ENCODE assay signal across 22 cellular contexts in the genomic region with DNA sequence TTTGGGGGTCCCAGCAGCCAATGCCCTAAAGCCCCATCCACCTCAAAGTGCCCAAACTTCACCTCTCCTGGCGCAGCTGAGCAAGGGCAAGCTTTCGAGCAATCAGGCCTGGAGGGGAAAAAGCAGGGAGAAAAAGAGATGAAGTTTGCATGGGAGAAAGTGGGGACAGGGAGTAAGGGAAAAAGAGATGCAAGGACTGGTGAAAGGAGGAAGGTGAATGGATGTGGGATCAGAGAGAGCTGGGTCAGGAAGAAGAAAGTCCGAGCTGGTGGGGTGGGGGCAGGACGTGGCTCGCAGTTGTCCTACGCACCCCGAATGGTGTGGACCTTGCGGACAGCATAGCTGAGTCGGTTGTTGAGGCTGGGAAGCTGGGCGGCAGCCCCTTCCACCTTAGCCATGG. TPM values are rescaled to one million over a fixed set of nuclear protein-coding genes. Genes with fewer than 3 reads are reported as not detected.
DNase-seq lines count a peak whose midpoint lies in the region; ATAC-seq, FAIRE-seq and TF ChIP-seq lines count a peak whose summit lies in the region.
"Had no signal": no experiment of that assay in that cellular context is flagged by ENCODE, and none has a peak within 500 bp of the region (broad histone marks: within the 10 kb centered on the region; RNA-seq: fewer than 3 reads in every experiment).

No MANE protein-coding gene starts in this region.

- intact Hi-C loops in dorsolateral prefrontal cortex (cut with DNase I), result no loop called here

- no peak for ATAC-seq in activated T-cell treated with anti-CD3 and anti-CD28 coated beads, Interleukin-2, amount 50 U/mL, for 72 hours (replicated peaks in 1 of 2)
- ATAC-seq: A549, HCT116, HepG2 had no signal

- peaks cover 0 to 5% of the 10 kb centered on the region in 2 donors for H3K4me1 ChIP-seq in small intestine (ENCODE audit: control insufficient read depth in 2 of 2, insufficient read depth in 1 of 2, low read depth in 1 of 2, low read length in 1 of 2)
- H3K4me1 ChIP-seq: A549 had no signal

- H3K4me3 ChIP-seq in WERI-Rb-1 (ENCODE audit: low read depth, low read length) (no peak overlapping the region), small intestine (ENCODE audit: low read depth in 1 of 2, low read length in 2 of 2) (no peak overlapping the region), dorsolateral prefrontal cortex (no peak overlapping the region)
- H3K4me3 ChIP-seq: A549 had no signal

- H3K27ac ChIP-seq in C4-2B, result peak overlapping the region; percentile 31; the same call in 1 of the 2 replicates
- H3K27ac ChIP-seq in WERI-Rb-1, result peak overlapping the region; percentile 83
- peak overlapping the region; percentile 86 to 95 for H3K27ac ChIP-seq in small intestine (ENCODE audit: low read depth in 1 of 2, low read length in 1 of 2)
- no peak overlapping the region for H3K27ac ChIP-seq in dorsolateral prefrontal cortex
- H3K27ac ChIP-seq: 22Rv1, A549 had no signal

- 49 to 76% (median 68%) methylated on average over 10 of the region's 10 CpGs for WGBS in small intestine, 3 donors

- peaks cover 10% of the 10 kb centered on the region for H3K9me3 Mint-ChIP-seq in glutamatergic neuron (ENCODE audit: unreplicated experiment)
- H3K9me3 Mint-ChIP-seq in activated T-cell treated with anti-CD3 and anti-CD28 coated beads, Interleukin-2, amount 50 U/mL, for 72 hours, result no peaks in the 10 kb centered on the region
- H3K9me3 Mint-ChIP-seq: CD14-positive monocyte; CD4-positive, alpha-beta memory T cell had no signal

- H3K27me3 Mint-ChIP-seq in glutamatergic neuron (ENCODE audit: unreplicated experiment), result peaks cover 7% of the 10 kb centered on the region
- H3K27me3 Mint-ChIP-seq in activated T-cell treated with anti-CD3 and anti-CD28 coated beads, Interleukin-2, amount 50 U/mL, for 72 hours (ENCODE audit: low read depth), result no peaks in the 10 kb centered on the region
- H3K27me3 Mint-ChIP-seq: CD4-positive, alpha-beta memory T cell had no signal

- H3K4me3 Mint-ChIP-seq in glutamatergic neuron (ENCODE audit: unreplicated experiment), result no peak overlapping the region
- H3K4me3 Mint-ChIP-seq in activated T-cell treated with anti-CD3 and anti-CD28 coated beads, Interleukin-2, amount 50 U/mL, for 72 hours, result no peak overlapping the region
- H3K4me3 Mint-ChIP-seq: CD14-positive monocyte; CD4-positive, alpha-beta memory T cell had no signal

- no peaks in the 10 kb centered on the region for H3K36me3 Mint-ChIP-seq in glutamatergic neuron (ENCODE audit: unreplicated experiment)
- H3K36me3 Mint-ChIP-seq in activated T-cell treated with anti-CD3 and anti-CD28 coated beads, Interleukin-2, amount 50 U/mL, for 72 hours (ENCODE audit: insufficient read depth in 2 of 2), result peaks cover 2 to 3% of the 10 kb centered on the region in 2 donors

- no peak for TF ChIP-seq CTCF in C4-2B (conservative IDR thresholded peaks at IDR 0.05)
- no peak for TF ChIP-seq CTCF in WERI-Rb-1 (IDR thresholded peaks at IDR 0.05; ENCODE audit: low read depth, low read length)
- TF ChIP-seq CTCF in glutamatergic neuron (IDR thresholded peaks at IDR 0.05; ENCODE audit: partially characterized antibody, unreplicated experiment), result no peak
- TF ChIP-seq CTCF in dorsolateral prefrontal cortex (IDR thresholded peaks at IDR 0.05 in 54 of 56, conservative IDR thresholded peaks at IDR 0.05 in 2 of 56; ENCODE audit: low read depth in 1 of 56, partially characterized antibody in 56 of 56), result no peak

- peak overlapping the region; percentile 1 for H3K27ac Mint-ChIP-seq in glutamatergic neuron (ENCODE audit: unreplicated experiment)
- no peak overlapping the region for H3K27ac Mint-ChIP-seq in activated T-cell treated with anti-CD3 and anti-CD28 coated beads, Interleukin-2, amount 50 U/mL, for 72 hours

- DNase-seq in WERI-Rb-1 (no peak), glutamatergic neuron (no peak), small intestine (no peak), MV-4-11 (lab: John Stamatoyannopoulos, UW) (no peak), GDM1 (lab: John Stamatoyannopoulos, UW) (no peak), dorsolateral prefrontal cortex (no peak)
- DNase-seq in activated T-cell treated with anti-CD3 and anti-CD28 coated beads, Interleukin-2, amount 50 U/mL, for 72 hours, result no peak
- DNase-seq: AML-193; CD4-positive, alpha-beta memory T cell; DMS153; DMS79; GF-D8; GOT3; H7 had no signal

- H3K36me3 ChIP-seq in WERI-Rb-1 (peaks cover 75% of the 10 kb centered on the region), small intestine (ENCODE audit: control insufficient read depth in 2 of 2, insufficient read depth in 2 of 2, low read length in 2 of 2) (no peaks in the 10 kb centered on the region)

- FAIRE-seq in small intestine (lab: Jason Lieb, UNC), result no peak
- FAIRE-seq: A549, HepG2 had no signal

- peaks cover 26% of the 10 kb centered on the region for H3K4me1 Mint-ChIP-seq in glutamatergic neuron (ENCODE audit: low read depth, unreplicated experiment)
- H3K4me1 Mint-ChIP-seq in activated T-cell treated with anti-CD3 and anti-CD28 coated beads, Interleukin-2, amount 50 U/mL, for 72 hours (ENCODE audit: low read depth), result no peaks in the 10 kb centered on the region
- H3K4me1 Mint-ChIP-seq: CD14-positive monocyte; CD4-positive, alpha-beta memory T cell had no signal

- H3K27me3 ChIP-seq in WERI-Rb-1 (ENCODE audit: insufficient read depth, low read depth, severe bottlenecking) (no peaks in the 10 kb centered on the region), small intestine (ENCODE audit: control insufficient read depth in 2 of 2, insufficient read depth in 2 of 2, low read length in 2 of 2) (no peaks in the 10 kb centered on the region), dorsolateral prefrontal cortex (no peaks in the 10 kb centered on the region)

- no peaks in the 10 kb centered on the region for H3K9me3 ChIP-seq in WERI-Rb-1 (ENCODE audit: severe bottlenecking)
- no peaks in the 10 kb centered on the region for H3K9me3 ChIP-seq in small intestine (ENCODE audit: control insufficient read depth, low read depth)
- H3K9me3 ChIP-seq: A549 had no signal

RNA-seq across cellular contexts. Expression of gene PSORS1C2, which starts 6.5 kb away (rescaled TPM):
- total RNA-seq in glutamatergic neuron (ENCODE audit: unreplicated experiment) (0.49 TPM), dorsolateral prefrontal cortex (not detected)
- polyA plus RNA-seq in small intestine, result not detected
- not detected for total RNA-seq in activated T-cell treated with anti-CD3 and anti-CD28 coated beads, Interleukin-2, amount 50 U/mL, for 72 hours
- total RNA-seq: CD4-positive, alpha-beta memory T cell; Daoy; HepG2 had no signal
- polyA plus RNA-seq: BJ; CD14-positive monocyte; CD4-positive, alpha-beta memory T cell; HepG2 had no signal

RNA-seq across cellular contexts. Expression of gene CCHCR1, which starts 12.2 kb away (rescaled TPM):
- 28.7 TPM for total RNA-seq in glutamatergic neuron (ENCODE audit: unreplicated experiment)
- polyA plus RNA-seq in small intestine, result 10 to 100 TPM; 13.2 to 29.0 (median 15.0) TPM
- total RNA-seq in dorsolateral prefrontal cortex, result 10 to 100 TPM; 11.1 to 31.6 (median 21.7) TPM
- total RNA-seq in activated T-cell treated with anti-CD3 and anti-CD28 coated beads, Interleukin-2, amount 50 U/mL, for 72 hours, result 10 to 100 TPM; 47.5 to 64.2 TPM

RNA-seq across cellular contexts. Expression of gene TCF19, which starts 13.0 kb away (rescaled TPM):
- 5.8 TPM for total RNA-seq in glutamatergic neuron (ENCODE audit: unreplicated experiment)
- polyA plus RNA-seq in small intestine, result 10 to 100 TPM in 1 of 3 donors, 1 to 10 TPM in 2; 1.8 to 12.8 (median 2.2) TPM
- 1 to 10 TPM in 119 of 120 experiments, under 1 TPM in 1; 0.80 to 6.6 (median 2.3) TPM for total RNA-seq in dorsolateral prefrontal cortex
- total RNA-seq in activated T-cell treated with anti-CD3 and anti-CD28 coated beads, Interleukin-2, amount 50 U/mL, for 72 hours, result 10 to 100 TPM; 63.8 to 82.7 TPM

RNA-seq across cellular contexts. Expression of gene POU5F1, which starts 25.1 kb away (rescaled TPM):
- 48.8 TPM for total RNA-seq in glutamatergic neuron (ENCODE audit: unreplicated experiment)
- polyA plus RNA-seq in small intestine, result 10 to 100 TPM in 2 of 3 donors, 1 to 10 TPM in 1; 8.7 to 32.0 (median 28.1) TPM
- total RNA-seq in dorsolateral prefrontal cortex, result 1 to 10 TPM in 37 of 120 experiments, under 1 TPM in 38, not detected in 45; 0.23 to 2.8 (median 0.97) TPM
- total RNA-seq in activated T-cell treated with anti-CD3 and anti-CD28 coated beads, Interleukin-2, amount 50 U/mL, for 72 hours, result under 1 TPM in 1 of 2 donors, not detected in 1; 0.09 TPM
- total RNA-seq: CD4-positive, alpha-beta memory T cell had no signal
- polyA plus RNA-seq: CD14-positive monocyte; CD4-positive, alpha-beta memory T cell had no signal

RNA-seq across cellular contexts. Expression of gene CDSN, which starts 25.1 kb away (rescaled TPM):
- not detected for total RNA-seq in glutamatergic neuron (ENCODE audit: unreplicated experiment)
- polyA plus RNA-seq in small intestine, result under 1 TPM in 1 of 3 donors, not detected in 2; 0.07 TPM
- not detected for total RNA-seq in dorsolateral prefrontal cortex
- total RNA-seq in activated T-cell treated with anti-CD3 and anti-CD28 coated beads, Interleukin-2, amount 50 U/mL, for 72 hours, result not detected
- total RNA-seq: CD4-positive, alpha-beta memory T cell; Daoy; H7; HepG2 had no signal
- polyA plus RNA-seq: A549; BJ; CD14-positive monocyte; CD4-positive, alpha-beta memory T cell; HepG2 had no signal

Comparison
In these comparisons a context has a peak if more than half of its experiments do, and no peak if none do; other contexts are left out.
1. H3K27ac ChIP-seq: peak in C4-2B (single experiment), WERI-Rb-1 (single experiment) and small intestine (2 of 2); none in dorsolateral prefrontal cortex (0 of 59).